ENCODE assay signal across 1 cellular context in the genomic region with DNA sequence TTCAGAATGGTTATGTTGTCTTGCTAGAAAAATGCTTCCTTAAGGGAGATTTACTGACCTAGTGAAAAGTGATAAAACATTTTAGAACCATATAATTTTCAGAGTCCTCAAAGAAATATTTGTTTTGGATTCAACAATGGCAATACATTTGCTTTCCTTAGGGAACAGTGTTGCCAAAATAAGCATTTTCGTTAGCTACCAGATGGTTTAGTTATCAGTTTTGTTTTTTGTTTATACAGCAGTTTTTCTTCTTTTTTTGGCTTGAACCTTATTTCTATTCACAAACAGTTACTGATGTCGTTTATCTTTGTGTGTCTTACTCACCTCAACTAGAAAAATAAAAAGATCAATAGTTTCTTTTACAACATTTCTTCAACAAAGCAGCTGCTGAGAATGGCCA.
TF ChIP-seq lines count a peak whose summit lies in the region.

No MANE protein-coding gene starts in this region.

TF ChIP-seq in IMR-90, 13 proteins besides CTCF, POLR2A, EP300 and RAD21:
- TF ChIP-seq CEBPB (IDR thresholded peaks at IDR 0.05; ENCODE audit: low read depth, low read length) = no peak
- peak; percentile 75 for TF ChIP-seq MAFK (IDR thresholded peaks at IDR 0.05; ENCODE audit: low read depth, low read length)
